1 cellular context compared by ENCODE assay signal in the genomic region with DNA sequence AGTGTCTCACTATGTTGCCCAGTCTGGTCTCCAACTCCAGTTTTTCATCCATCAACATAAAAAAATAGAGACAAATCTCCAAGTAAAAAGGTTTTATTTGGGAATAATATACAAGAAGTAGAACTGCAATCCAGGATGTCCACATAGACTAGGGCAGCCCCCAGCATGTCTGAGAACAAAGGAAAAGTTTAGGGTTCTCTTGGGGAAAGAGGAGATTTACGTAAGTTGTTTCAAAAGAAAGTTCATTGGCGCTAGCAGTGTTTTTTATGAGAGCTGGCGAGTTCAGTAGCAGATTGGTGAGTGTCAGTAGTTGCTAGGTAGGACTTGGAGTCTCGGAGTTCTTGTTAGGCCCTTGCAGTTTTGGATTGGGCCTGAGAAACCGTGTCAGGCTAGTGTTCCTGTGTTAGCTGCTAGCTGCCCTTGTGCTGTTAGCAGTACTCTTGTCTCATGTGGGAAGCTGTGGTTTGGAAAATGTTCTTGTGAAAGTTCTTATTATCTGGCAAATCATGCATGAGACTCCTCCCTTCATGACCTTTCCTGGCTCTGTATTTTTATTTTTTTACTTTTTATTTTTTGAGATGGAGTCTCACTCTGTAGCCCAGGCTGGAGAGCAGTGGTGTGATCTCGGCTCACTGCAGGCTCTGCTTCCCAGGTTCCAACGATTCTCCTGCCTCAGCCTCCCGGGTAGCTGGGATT.
TF ChIP-seq lines count a peak whose summit lies in the region.

No MANE protein-coding gene starts in this region.

TF ChIP-seq in endothelial cell of umbilical vein, 7 proteins besides CTCF, POLR2A, EP300 and RAD21:
- no peak for TF ChIP-seq JUN (IDR thresholded peaks at IDR 0.05; ENCODE audit: borderline replicate concordance, insufficient read depth, insufficient read length, low read depth)
- no peak for TF ChIP-seq GATA2 (IDR thresholded peaks at IDR 0.05; ENCODE audit: insufficient read depth, insufficient read length, low read depth, low read length)
- no peak for TF ChIP-seq EZH2 (IDR thresholded peaks at IDR 0.05; ENCODE audit: borderline replicate concordance, low read depth, low read length, severe bottlenecking)
- TF ChIP-seq, protein P1, sequence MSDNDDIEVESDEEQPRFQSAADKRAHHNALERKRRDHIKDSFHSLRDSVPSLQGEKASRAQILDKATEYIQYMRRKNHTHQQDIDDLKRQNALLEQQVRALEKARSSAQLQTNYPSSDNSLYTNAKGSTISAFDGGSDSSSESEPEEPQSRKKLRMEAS (IDR thresholded peaks at IDR 0.05; ENCODE audit: insufficient read depth, insufficient read length), result no peak
- TF ChIP-seq FOS (IDR thresholded peaks at IDR 0.05; ENCODE audit: borderline replicate concordance, insufficient read depth, low read length), result no peak
- no peak for TF ChIP-seq POLR2AphosphoS5 (IDR thresholded peaks at IDR 0.05; ENCODE audit: insufficient read depth, low read depth, low read length)
- no peak for TF ChIP-seq MYC (IDR thresholded peaks at IDR 0.05; ENCODE audit: low read depth, low read length)
